8 cellular contexts compared by ENCODE assay signal in genomic region chr3:48435774-48436476, GRCh38. TPM values are rescaled to one million over a fixed set of nuclear protein-coding genes. Genes with fewer than 3 reads are reported as not detected.
DNase-seq lines count a peak whose midpoint lies in the region; ATAC-seq and TF ChIP-seq lines count a peak whose summit lies in the region.

No MANE protein-coding gene starts in this region.

- no peak overlapping the region for H3K4me3 ChIP-seq in coronary artery

- peak overlapping the region; percentile 40 to 83 for H3K27ac ChIP-seq in coronary artery

- ATAC-seq in GM21423 (IDR thresholded peaks at IDR 0.05; ENCODE audit: unreplicated experiment) (peak; percentile 35), left lobe of liver (peak; percentile 79), GM18868 (IDR thresholded peaks at IDR 0.05; ENCODE audit: unreplicated experiment) (no peak)

- no peak; the same call in none of the 2 replicates for TF ChIP-seq CTCF in AG09319 (IDR thresholded peaks at IDR 0.05; ENCODE audit: low read depth, low read length)
- TF ChIP-seq CTCF in coronary artery (IDR thresholded peaks at IDR 0.05) = peak; percentile 95

- DNase-seq in AG09319 (ENCODE audit: extremely low read depth, low read depth) = peak; percentile 59
- DNase-seq in NCI-H510A (lab: John Stamatoyannopoulos, UW) = peak; percentile 41
- peak; percentile 84 to 87 for DNase-seq in activated CD4-positive, alpha-beta T cell treated with anti-CD3 and anti-CD28 coated beads for 4 hours
- no peak for DNase-seq in coronary artery (ENCODE audit: low spot score)
- peak; percentile 88 for DNase-seq in left lobe of liver (ENCODE audit: low spot score)
- DNase-seq in stimulated activated CD4-positive, alpha-beta T cell treated with anti-CD3 and anti-CD28 coated beads, Interleukin-2, amount 100 ng/mL, for 48 hours = peak; percentile 83

RNA-seq across cellular contexts. Expression of gene CCDC51, which starts 4.0 kb away (rescaled TPM):
- total RNA-seq in left lobe of liver = 9.2 TPM

RNA-seq across cellular contexts. Expression of gene TMA7, which starts 4.1 kb away (rescaled TPM):
- total RNA-seq in left lobe of liver = 69.3 TPM

RNA-seq across cellular contexts. Expression of gene PLXNB1, which starts 6.0 kb away (rescaled TPM):
- total RNA-seq in left lobe of liver = 142 TPM

RNA-seq across cellular contexts. Expression of gene ATRIP, which starts 10.6 kb away (rescaled TPM):
- total RNA-seq in left lobe of liver = 3.3 TPM
